In genomic region chr18:58046087-58046793, GRCh38 we compare ENCODE assay signal across 8 cellular contexts. TPM values are rescaled to one million over a fixed set of nuclear protein-coding genes. Genes with fewer than 3 reads are reported as not detected.
DNase-seq lines count a peak whose midpoint lies in the region; ATAC-seq and TF ChIP-seq lines count a peak whose summit lies in the region.

No MANE protein-coding gene starts in this region.

- no peaks in the 10 kb centered on the region for H3K27me3 ChIP-seq in adipocyte (replicated peaks; ENCODE audit: control insufficient read depth, insufficient read depth, low read length)

- DNase-seq in stimulated activated naive CD8-positive, alpha-beta T cell treated with anti-CD3 and anti-CD28 coated beads, Interleukin-15, Interleukin-2, amounts not matched to agents 100 U/mL and 50 U/mL, for 24 hours, result no peak
- DNase-seq in adipocyte (ENCODE audit: low read depth) (no peak), left kidney (ENCODE audit: low read depth, low spot score) (peak; percentile 70), type B pancreatic cell (ENCODE audit: extremely low spot score, unreplicated experiment) (no peak)

- H3K36me3 Mint-ChIP-seq in stimulated activated naive CD8-positive, alpha-beta T cell treated with anti-CD3 and anti-CD28 coated beads, Interleukin-15, Interleukin-2, amounts not matched to agents 100 ng/mL and 50 ng/mL, for 24 hours (ENCODE audit: low read depth), result no peaks in the 10 kb centered on the region
- H3K36me3 Mint-ChIP-seq in type B pancreatic cell, result no peaks in the 10 kb centered on the region

- ATAC-seq in stimulated activated naive CD8-positive, alpha-beta T cell treated with anti-CD3 and anti-CD28 coated beads, Interleukin-15, Interleukin-2, amounts not matched to agents 100 U/mL and 50 U/mL, for 24 hours, result no peak
- ATAC-seq in HG02938 (IDR thresholded peaks at IDR 0.05; ENCODE audit: unreplicated experiment), result no peak
- no peak for ATAC-seq in HG03175 (IDR thresholded peaks at IDR 0.05; ENCODE audit: unreplicated experiment)
- no peak for ATAC-seq in GM21786 (IDR thresholded peaks at IDR 0.05; ENCODE audit: unreplicated experiment)

- H3K4me1 ChIP-seq in adipocyte (ENCODE audit: control insufficient read depth, insufficient read depth, low read length), result peaks cover 31% of the 10 kb centered on the region

- H3K36me3 ChIP-seq in adipocyte (ENCODE audit: control insufficient read depth, insufficient read depth, low read length, severe bottlenecking), result no peaks in the 10 kb centered on the region

- no peaks in the 10 kb centered on the region for H3K9me3 ChIP-seq in adipocyte (ENCODE audit: control insufficient read depth, low read length)

- no peak overlapping the region for H3K9ac ChIP-seq in adipocyte (ENCODE audit: low read length)

- H3K4me1 Mint-ChIP-seq in stimulated activated naive CD8-positive, alpha-beta T cell treated with anti-CD3 and anti-CD28 coated beads, Interleukin-15, Interleukin-2, amounts not matched to agents 100 ng/mL and 50 ng/mL, for 24 hours (ENCODE audit: low read depth), result peaks cover 30% of the 10 kb centered on the region
- peaks cover 21% of the 10 kb centered on the region for H3K4me1 Mint-ChIP-seq in type B pancreatic cell (ENCODE audit: unreplicated experiment)

- peak overlapping the region; percentile 83 for H3K4me3 ChIP-seq in adipocyte (ENCODE audit: low read length)

- peak overlapping the region; percentile 91 for H3K4me3 Mint-ChIP-seq in stimulated activated naive CD8-positive, alpha-beta T cell treated with anti-CD3 and anti-CD28 coated beads, Interleukin-15, Interleukin-2, amounts not matched to agents 100 ng/mL and 50 ng/mL, for 24 hours
- peak overlapping the region; percentile 99 for H3K4me3 Mint-ChIP-seq in type B pancreatic cell

- H3K27ac Mint-ChIP-seq in stimulated activated naive CD8-positive, alpha-beta T cell treated with anti-CD3 and anti-CD28 coated beads, Interleukin-15, Interleukin-2, amounts not matched to agents 100 ng/mL and 50 ng/mL, for 24 hours, result no peak overlapping the region
- H3K27ac Mint-ChIP-seq in type B pancreatic cell, result peak overlapping the region; percentile 98

- TF ChIP-seq CTCF in type B pancreatic cell (conservative IDR thresholded peaks at IDR 0.05), result no peak

- no peaks in the 10 kb centered on the region for H3K9me3 Mint-ChIP-seq in stimulated activated naive CD8-positive, alpha-beta T cell treated with anti-CD3 and anti-CD28 coated beads, Interleukin-15, Interleukin-2, amounts not matched to agents 100 ng/mL and 50 ng/mL, for 24 hours
- H3K9me3 Mint-ChIP-seq in type B pancreatic cell, result no peaks in the 10 kb centered on the region

- H3K27me3 Mint-ChIP-seq in stimulated activated naive CD8-positive, alpha-beta T cell treated with anti-CD3 and anti-CD28 coated beads, Interleukin-15, Interleukin-2, amounts not matched to agents 100 ng/mL and 50 ng/mL, for 24 hours, result peaks cover 14% of the 10 kb centered on the region
- no peaks in the 10 kb centered on the region for H3K27me3 Mint-ChIP-seq in type B pancreatic cell

RNA-seq across cellular contexts. Expression of gene NEDD4L, which starts 2.2 kb away (rescaled TPM):
- total RNA-seq in type B pancreatic cell (ENCODE audit: low replicate concordance), result 84.7 and 93.5 TPM in 2 replicates
